28 cellular contexts compared by ENCODE assay signal in genomic region chr2:68039317-68039716, GRCh38. TPM values are rescaled to one million over a fixed set of nuclear protein-coding genes. Genes with fewer than 3 reads are reported as not detected.
DNase-seq lines count a peak whose midpoint lies in the region; ATAC-seq, FAIRE-seq and TF ChIP-seq lines count a peak whose summit lies in the region.
"Had no signal": no experiment of that assay in that cellular context is flagged by ENCODE, and none has a peak within 500 bp of the region (broad histone marks: within the 10 kb centered on the region; RNA-seq: fewer than 3 reads in every experiment).

No MANE protein-coding gene starts in this region.

- peaks cover 18 to 22% of the 10 kb centered on the region in 2 donors for H3K36me3 Mint-ChIP-seq in CD14-positive monocyte

- H3K27me3 Mint-ChIP-seq in stimulated activated naive CD8-positive, alpha-beta T cell treated with anti-CD3 and anti-CD28 coated beads, Interleukin-15, amount 100 ng/mL, for 72 hours = no peaks in the 10 kb centered on the region
- H3K27me3 Mint-ChIP-seq in CD14-positive monocyte (ENCODE audit: low read depth in 3 of 3) = peaks cover 0 to 5% (median 0%) of the 10 kb centered on the region in 3 donors

- H3K4me1 ChIP-seq in SJCRH30 = no peaks in the 10 kb centered on the region
- H3K4me1 ChIP-seq: BLaER1, SJSA1 had no signal

- H3K4me3 ChIP-seq in kidney epithelial cell (ENCODE audit: low read depth, low read length) (no peak overlapping the region), SJCRH30 (no peak overlapping the region)
- H3K4me3 ChIP-seq: BLaER1, K562, SJSA1 had no signal

- H3K27ac ChIP-seq in SJCRH30 = no peak overlapping the region
- H3K27ac ChIP-seq: BLaER1, HL-60, SJSA1 had no signal

- no peak overlapping the region for H3K4me3 Mint-ChIP-seq in stimulated activated naive CD8-positive, alpha-beta T cell treated with anti-CD3 and anti-CD28 coated beads, Interleukin-15, amount 100 ng/mL, for 72 hours
- H3K4me3 Mint-ChIP-seq in CD14-positive monocyte = no peak overlapping the region
- H3K4me3 Mint-ChIP-seq: CD8-positive, alpha-beta T cell had no signal

- peak; percentile 90 for FAIRE-seq in RCC 7860 (lab: Jason Lieb, UNC)
- FAIRE-seq: A204.1, GM19239, HepG2, K562 had no signal

- intact Hi-C loops in CD14-positive monocyte (cut with micrococcal nuclease) = no loop called here

- no peak for DNase-seq in stimulated activated naive CD8-positive, alpha-beta T cell treated with anti-CD3 and anti-CD28 coated beads, Interleukin-15, Interleukin-2, amounts not matched to agents 100 U/mL and 50 U/mL, for 24 hours
- DNase-seq in stimulated activated naive CD8-positive, alpha-beta T cell treated with anti-CD3 and anti-CD28 coated beads, Interleukin-15, amount 100 ng/mL, for 72 hours = no peak
- DNase-seq in RCC 7860 (ENCODE audit: low spot score) (peak; percentile 37), kidney epithelial cell (ENCODE audit: low read depth) (peak; percentile 26), CD14-positive monocyte (ENCODE audit: low spot score) (no peak), SJCRH30 (no peak)
- DNase-seq: Calu3; CD8-positive, alpha-beta T cell; EL; GF-D8; H7; MM.1S; NCI-H1417 treated with DMSO at 0.1 percent for 48 hours; NCI-H187; NCI-H226; NCI-H510A treated with DMSO at 0.1 percent for 48 hours; NCI-H774; NK-92 treated with Interleukin-12 subunit alpha and Interleukin-12 subunit beta, amount 100 ng/mL, for 24 hours; T-helper 2 cell had no signal

- H3K27me3 ChIP-seq in kidney epithelial cell (ENCODE audit: control insufficient read depth, insufficient read depth, low read length) = no peaks in the 10 kb centered on the region
- H3K27me3 ChIP-seq in SJCRH30 = no peaks in the 10 kb centered on the region
- H3K27me3 ChIP-seq: BLaER1, SJSA1 had no signal

- no peaks in the 10 kb centered on the region for H3K4me1 Mint-ChIP-seq in stimulated activated naive CD8-positive, alpha-beta T cell treated with anti-CD3 and anti-CD28 coated beads, Interleukin-15, amount 100 ng/mL, for 72 hours
- H3K4me1 Mint-ChIP-seq in CD14-positive monocyte = no peaks in the 10 kb centered on the region

- H3K27ac Mint-ChIP-seq in stimulated activated naive CD8-positive, alpha-beta T cell treated with anti-CD3 and anti-CD28 coated beads, Interleukin-15, amount 100 ng/mL, for 72 hours = peak overlapping the region in 1 of 2 donors; percentile 40
- no peak overlapping the region for H3K27ac Mint-ChIP-seq in CD14-positive monocyte
- H3K27ac Mint-ChIP-seq: CD8-positive, alpha-beta T cell had no signal

- peak; percentile 40 for ATAC-seq in stimulated activated naive CD8-positive, alpha-beta T cell treated with anti-CD3 and anti-CD28 coated beads, Interleukin-15, Interleukin-2, amounts not matched to agents 100 U/mL and 50 U/mL, for 24 hours
- no peak for ATAC-seq in stimulated activated naive CD8-positive, alpha-beta T cell treated with anti-CD3 and anti-CD28 coated beads, Interleukin-15, amount 100 ng/mL, for 72 hours
- ATAC-seq in GM21423 (IDR thresholded peaks at IDR 0.05; ENCODE audit: unreplicated experiment) = no peak
- ATAC-seq: CD8-positive, alpha-beta T cell; HepG2; K562; Panc1 had no signal

- H3K9me3 ChIP-seq in SJCRH30 (replicated peaks) = no peaks in the 10 kb centered on the region
- H3K9me3 ChIP-seq: BLaER1, SJSA1 had no signal

- TF ChIP-seq CTCF in kidney epithelial cell (IDR thresholded peaks at IDR 0.05; ENCODE audit: insufficient read depth, low read length, poor library complexity, severe bottlenecking) = no peak
- no peak for TF ChIP-seq CTCF in CD14-positive monocyte (IDR thresholded peaks at IDR 0.05)

- H3K9me3 Mint-ChIP-seq in stimulated activated naive CD8-positive, alpha-beta T cell treated with anti-CD3 and anti-CD28 coated beads, Interleukin-15, amount 100 ng/mL, for 72 hours = no peaks in the 10 kb centered on the region
- H3K9me3 Mint-ChIP-seq in CD14-positive monocyte = no peaks in the 10 kb centered on the region
- H3K9me3 Mint-ChIP-seq: CD8-positive, alpha-beta T cell had no signal

- H3K36me3 ChIP-seq in kidney epithelial cell (ENCODE audit: control insufficient read depth, insufficient read depth, low read length) (no peaks in the 10 kb centered on the region), SJCRH30 (peaks cover 8% of the 10 kb centered on the region)
- H3K36me3 ChIP-seq: SJSA1 had no signal

RNA-seq across cellular contexts. Expression of gene C1D, which starts 23.5 kb away (rescaled TPM):
- total RNA-seq in kidney epithelial cell = 21.6 and 24.3 TPM in 2 replicates
- 10 to 100 TPM; 49.7 to 58.4 TPM for polyA plus RNA-seq in CD14-positive monocyte
- 30.7 and 36.1 TPM in 2 replicates for total RNA-seq in SJCRH30 (2014; rRNA removed; shearing (Covaris generic))

Comparison
In these comparisons a context has a peak if more than half of its experiments do, and no peak if none do; other contexts are left out.
1. DNase-seq: peak in RCC 7860 (single experiment) and kidney epithelial cell (single experiment); none in stimulated activated naive CD8-positive, alpha-beta T cell treated with anti-CD3 and anti-CD28 coated beads, Interleukin-15, Interleukin-2, amounts not matched to agents 100 U/mL and 50 U/mL, for 24 hours (single experiment), stimulated activated naive CD8-positive, alpha-beta T cell treated with anti-CD3 and anti-CD28 coated beads, Interleukin-15, amount 100 ng/mL, for 72 hours (0 of 2), CD14-positive monocyte (single experiment) and SJCRH30 (0 of 2).